27 cellular contexts compared by ENCODE assay signal in genomic region chr15:78675617-78676360, GRCh38. TPM values are rescaled to one million over a fixed set of nuclear protein-coding genes. Genes with fewer than 3 reads are reported as not detected.
"Had no signal": no experiment of that assay in that cellular context is flagged by ENCODE, and none has a peak within 500 bp of the region (broad histone marks: within the 10 kb centered on the region; RNA-seq: fewer than 3 reads in every experiment).

No MANE protein-coding gene starts in this region.

- H3K27ac Mint-ChIP-seq: naive B cell; progenitor cell of endocrine pancreas; stimulated activated memory B cell treated with anti-CD40 and anti-IgM and Interleukin-4, amounts not matched to agents 10 μg/mL and 1 μg/mL and 100 μg/mL, for 72 hours; stimulated activated naive CD8-positive, alpha-beta T cell treated with anti-CD3 and anti-CD28 coated beads, Interleukin-15, Interleukin-2, amounts not matched to agents 100 ng/mL and 50 ng/mL, for 24 hours had no signal

- H3K36me3 Mint-ChIP-seq: naive B cell; stimulated activated memory B cell treated with anti-CD40 and anti-IgM and Interleukin-4, amounts not matched to agents 10 μg/mL and 1 μg/mL and 100 μg/mL, for 72 hours had no signal

- FAIRE-seq: frontal cortex, islet of Langerhans had no signal

- H3K4me3 ChIP-seq: colonic mucosa, heart left ventricle, ovary, tibial artery, upper lobe of right lung had no signal

- H3K27me3 Mint-ChIP-seq: stimulated activated memory B cell treated with anti-CD40 and anti-IgM and Interleukin-4, amounts not matched to agents 10 μg/mL and 1 μg/mL and 100 μg/mL, for 72 hours; stimulated activated naive CD8-positive, alpha-beta T cell treated with anti-CD3 and anti-CD28 coated beads, Interleukin-15, Interleukin-2, amounts not matched to agents 100 ng/mL and 50 ng/mL, for 24 hours had no signal

- H3K4me3 Mint-ChIP-seq: naive B cell; nephron; stimulated activated memory B cell treated with anti-CD40 and anti-IgM and Interleukin-4, amounts not matched to agents 10 μg/mL and 1 μg/mL and 100 μg/mL, for 72 hours; stimulated activated naive CD8-positive, alpha-beta T cell treated with anti-CD3 and anti-CD28 coated beads, Interleukin-15, Interleukin-2, amounts not matched to agents 100 ng/mL and 50 ng/mL, for 24 hours had no signal

- H3K4me1 Mint-ChIP-seq: stimulated activated memory B cell treated with anti-CD40 and anti-IgM and Interleukin-4, amounts not matched to agents 10 μg/mL and 1 μg/mL and 100 μg/mL, for 72 hours had no signal

- H3K36me3 ChIP-seq: colonic mucosa, heart left ventricle, ovary, tibial artery, upper lobe of right lung had no signal

- ATAC-seq: esophagus mucosa; heart left ventricle; right cardiac atrium; stimulated activated memory B cell treated with anti-CD40 and anti-IgM and Interleukin-4, amounts not matched to agents 10 μg/mL and 1 μg/mL and 100 μg/mL, for 72 hours; upper lobe of right lung had no signal

- DNase-seq: cerebellar nuclear complex; colonic mucosa; effector CD4-positive, alpha-beta T cell; heart left ventricle; hippocampal formation; kidney glomerular epithelial cell; mesendoderm; naive B cell; ovary; right cardiac atrium; stimulated activated CD4-positive, alpha-beta T cell treated with anti-CD3 and anti-CD28 coated beads, Interleukin-15, amount 100 ng/mL, for 24 hours; stimulated activated CD4-positive, alpha-beta T cell treated with anti-CD3 and anti-CD28 coated beads, Interleukin-1b, Interleukin-23, amount 100 ng/mL, for 48 hours; stimulated activated CD4-positive, alpha-beta T cell treated with anti-CD3 and anti-CD28 coated beads, Interleukin-4, amount 100 ng/mL, for 24 hours; upper lobe of right lung had no signal

- H3K4me1 ChIP-seq: colonic mucosa, tibial artery had no signal

- H3K27ac ChIP-seq: colonic mucosa, heart left ventricle, ovary, tibial artery, upper lobe of right lung had no signal

- H3K27me3 ChIP-seq: colonic mucosa, heart left ventricle, ovary, tibial artery, upper lobe of right lung had no signal

- H3K9me3 Mint-ChIP-seq: naive B cell; nephron; stimulated activated memory B cell treated with anti-CD40 and anti-IgM and Interleukin-4, amounts not matched to agents 10 μg/mL and 1 μg/mL and 100 μg/mL, for 72 hours; stimulated activated naive CD8-positive, alpha-beta T cell treated with anti-CD3 and anti-CD28 coated beads, Interleukin-15, Interleukin-2, amounts not matched to agents 100 ng/mL and 50 ng/mL, for 24 hours had no signal

- H3K9me3 ChIP-seq: colonic mucosa, ovary, tibial artery, upper lobe of right lung had no signal

RNA-seq across cellular contexts. Expression of gene CHRNB4, which starts 34.8 kb away (rescaled TPM):
- total RNA-seq: dermis microvascular lymphatic vessel endothelial cell, fibroblast of lung, glomerular endothelial cell, liver, lung microvascular endothelial cell, right cardiac atrium, upper lobe of right lung had no signal
- polyA plus RNA-seq: fibroblast of lung, heart left ventricle, liver, right cardiac atrium had no signal

RNA-seq across cellular contexts. Expression of gene CHRNA3, which starts 55.0 kb away (rescaled TPM):
- total RNA-seq: dermis microvascular lymphatic vessel endothelial cell, fibroblast of lung, glomerular endothelial cell, liver, lung microvascular endothelial cell, ovary, upper lobe of right lung had no signal
- polyA plus RNA-seq: fibroblast of lung, liver had no signal
